ENCODE assay signal across 8 cellular contexts in the genomic region with DNA sequence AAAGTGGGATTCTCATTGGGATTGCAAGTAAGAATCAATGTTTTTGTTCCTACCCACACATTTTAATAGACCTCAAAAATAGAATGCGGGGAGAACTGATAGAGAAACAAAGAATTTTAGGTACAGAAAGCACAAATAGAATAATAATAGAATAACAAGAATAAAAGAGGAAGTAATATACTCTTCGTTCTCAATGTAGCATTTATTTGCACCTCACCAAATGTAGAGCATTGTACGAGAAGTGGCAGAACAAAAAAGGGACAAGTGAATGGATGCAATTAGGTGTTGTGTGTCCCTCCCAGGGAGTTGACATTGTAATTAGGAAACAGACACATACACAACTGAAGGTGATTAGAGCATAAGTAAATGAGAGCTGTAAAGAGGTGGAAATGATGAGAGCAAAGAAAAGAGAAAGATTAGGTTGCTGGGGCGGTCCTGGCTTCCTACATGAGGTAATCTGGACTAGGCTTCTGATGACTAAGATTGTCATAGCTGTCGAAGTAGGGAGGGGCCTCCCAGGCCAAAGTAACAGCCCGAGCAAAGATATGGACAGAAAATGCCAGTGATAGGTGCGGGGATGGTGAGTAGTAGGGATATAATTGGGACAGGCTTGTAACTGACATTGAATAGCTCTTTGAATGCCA. TPM values are rescaled to one million over a fixed set of nuclear protein-coding genes. Genes with fewer than 3 reads are reported as not detected.
DNase-seq lines count a peak whose midpoint lies in the region; ATAC-seq and TF ChIP-seq lines count a peak whose summit lies in the region.

No MANE protein-coding gene starts in this region.

- TF ChIP-seq EP300 in transverse colon (IDR thresholded peaks at IDR 0.05; ENCODE audit: low read depth), result no peak

- in situ Hi-C loops in transverse colon (cut with MboI; ENCODE audit: low pct_ligation_motif_present in 1 of 4, low pct_unique_long_range_greater_than_20kb in 1 of 4, low sequenced_read_pairs in 3 of 4), result no loop called here

- H3K4me3 ChIP-seq in transverse colon, result no peak overlapping the region

- H3K27ac ChIP-seq in transverse colon, result peak overlapping the region; percentile 39 to 68 (median 64)

- WGBS in transverse colon (ENCODE audit: low coverage in 1 of 2), 2 donors, result 48 to 55% methylated on average over 4 to 7 of the region's 7 CpGs

- H3K4me1 ChIP-seq in transverse colon, result peaks cover 3 to 49% (median 23%) of the 10 kb centered on the region in 4 donors

- DNase-seq in left cardiac atrium (no peak), Right ventricle myocardium inferior (ENCODE audit: missing footprints) (no peak), dermis blood vessel endothelial cell (peak; percentile 39), transverse colon (peak; percentile 57), NCI-H82 treated with DMSO at 0.1 percent for 48 hours (lab: John Stamatoyannopoulos, UW; ENCODE audit: unreplicated experiment) (no peak), GM19240 (ENCODE audit: insufficient read length, low spot score) (no peak)

- no peaks in the 10 kb centered on the region for H3K9me3 ChIP-seq in transverse colon

- no peak for TF ChIP-seq POLR2A in transverse colon (IDR thresholded peaks at IDR 0.05)

- intact Hi-C loops in left cardiac atrium (cut with DNase I), result no loop called here
- intact Hi-C loops in Right ventricle myocardium inferior (cut with DNase I), result no loop called here
- intact Hi-C loops in transverse colon (cut with DNase I; ENCODE audit: low total_unique reads), result no loop called here

- H3K27me3 ChIP-seq in transverse colon, result no peaks in the 10 kb centered on the region

- no peaks in the 10 kb centered on the region for H3K36me3 ChIP-seq in transverse colon

- ATAC-seq in left cardiac atrium, result peak; percentile 29 to 90
- no peak for ATAC-seq in Right ventricle myocardium inferior
- peak; percentile 54 for ATAC-seq in HG03354 (IDR thresholded peaks at IDR 0.05; ENCODE audit: poor library complexity, severe bottlenecking, unreplicated experiment)
- no peak for ATAC-seq in GM18873 (IDR thresholded peaks at IDR 0.05; ENCODE audit: low FRiP score, unreplicated experiment)

- no peak for TF ChIP-seq CTCF in transverse colon (IDR thresholded peaks at IDR 0.05)

RNA-seq across cellular contexts. Expression of a gene that starts 10.4 kb away (rescaled TPM):
- total RNA-seq in left cardiac atrium, result 10 to 100 TPM; 21.4 to 25.2 TPM
- 20.7 TPM for total RNA-seq in Right ventricle myocardium inferior
- 24.2 and 30.8 TPM in 2 replicates for total RNA-seq in dermis blood vessel endothelial cell
- total RNA-seq in transverse colon, result 10 to 100 TPM in 2 of 4 donors, 1 to 10 TPM in 2; 4.8 to 34.7 (median 17.0) TPM

RNA-seq across cellular contexts. Expression of a gene that starts 35.1 kb away (rescaled TPM):
- total RNA-seq in left cardiac atrium (1 to 10 TPM; 8.9 to 9.1 TPM), Right ventricle myocardium inferior (7.1 TPM), dermis blood vessel endothelial cell (11.9 and 17.9 TPM in 2 replicates), transverse colon (10 to 100 TPM; 14.2 to 25.9 (median 15.1) TPM)

RNA-seq across cellular contexts. Expression of a gene that starts 35.2 kb away (rescaled TPM):
- total RNA-seq in left cardiac atrium, result 1 to 10 TPM; 9.3 TPM
- total RNA-seq in Right ventricle myocardium inferior, result 7.1 TPM
- 9.4 and 10.2 TPM in 2 replicates for total RNA-seq in dermis blood vessel endothelial cell
- total RNA-seq in transverse colon, result 100 to 1,000 TPM in 1 of 4 donors, 10 to 100 TPM in 3; 27.2 to 184 (median 62.8) TPM

RNA-seq across cellular contexts. Expression of a gene that starts 46.4 kb away (rescaled TPM):
- 1 to 10 TPM; 2.9 to 5.4 TPM for total RNA-seq in left cardiac atrium
- total RNA-seq in Right ventricle myocardium inferior, result 6.4 TPM
- total RNA-seq in dermis blood vessel endothelial cell, result 1.7 and 3.1 TPM in 2 replicates
- total RNA-seq in transverse colon, result 1 to 10 TPM in 3 of 4 donors, under 1 TPM in 1; 0.20 to 9.1 (median 3.7) TPM

Comparison
In these comparisons a context has a peak if more than half of its experiments do, and no peak if none do; other contexts are left out.
1. ATAC-seq: peak in left cardiac atrium (2 of 2) and HG03354 (single experiment); none in Right ventricle myocardium inferior (single experiment) and GM18873 (single experiment).
2. DNase-seq: peak in dermis blood vessel endothelial cell (single experiment) and transverse colon (single experiment); none in left cardiac atrium (single experiment), Right ventricle myocardium inferior (single experiment), NCI-H82 treated with DMSO at 0.1 percent for 48 hours (single experiment) and GM19240 (single experiment).